14 cellular contexts compared by ENCODE assay signal in genomic region chr6:15473741-15474161, GRCh38.
DNase-seq lines count a peak whose midpoint lies in the region; ATAC-seq and TF ChIP-seq lines count a peak whose summit lies in the region.
"Had no signal": no experiment of that assay in that cellular context is flagged by ENCODE, and none has a peak within 500 bp of the region (broad histone marks: within the 10 kb centered on the region; RNA-seq: fewer than 3 reads in every experiment).

No MANE protein-coding gene starts in this region.

- no peak overlapping the region for H3K4me3 Mint-ChIP-seq in neural progenitor cell
- H3K4me3 Mint-ChIP-seq: H9; stimulated activated naive CD8-positive, alpha-beta T cell treated with anti-CD3 and anti-CD28 coated beads, Interleukin-15, Interleukin-2, amounts not matched to agents 100 ng/mL and 50 ng/mL, for 24 hours had no signal

- peaks cover 6% of the 10 kb centered on the region for H3K4me1 Mint-ChIP-seq in neural progenitor cell

- H3K36me3 Mint-ChIP-seq in neural progenitor cell, result peaks cover 40% of the 10 kb centered on the region

- H2AFZ ChIP-seq in neural progenitor cell (replicated peaks), result no peak overlapping the region

- H3K27me3 ChIP-seq in neural progenitor cell, result no peaks in the 10 kb centered on the region

- no peaks in the 10 kb centered on the region for H3K4me1 ChIP-seq in neural progenitor cell

- H3K79me2 ChIP-seq in neural progenitor cell (ENCODE audit: low read depth), result peaks cover 79% of the 10 kb centered on the region

- DNase-seq in LHCN-M2 (ENCODE audit: low read depth) (peak; percentile 79), cardiac fibroblast (ENCODE audit: low read depth in 2 of 2) (peak; percentile 82 to 86), iris pigment epithelial cell (ENCODE audit: low read depth) (peak; percentile 49), stromal cell of bone marrow (ENCODE audit: low read depth) (peak; percentile 86), neural progenitor cell (ENCODE audit: low spot score) (no peak)
- DNase-seq: activated effector memory CD4-positive, alpha-beta T cell treated with Interleukin-2 at 50 U/mL for 16 hours; DND-41; H9; NCI-H1105 treated with DMSO at 0.1 percent for 48 hours had no signal

- no peak overlapping the region for H3K4me2 ChIP-seq in neural progenitor cell

- H3K27ac ChIP-seq in neural progenitor cell, result no peak overlapping the region
- H3K27ac ChIP-seq: VCaP had no signal

- peaks cover 3% of the 10 kb centered on the region for H3K9me3 Mint-ChIP-seq in neural progenitor cell
- H3K9me3 Mint-ChIP-seq: H9; stimulated activated naive CD8-positive, alpha-beta T cell treated with anti-CD3 and anti-CD28 coated beads, Interleukin-15, Interleukin-2, amounts not matched to agents 100 ng/mL and 50 ng/mL, for 24 hours had no signal

- H3K9me3 ChIP-seq in neural progenitor cell (ENCODE audit: low read depth), result no peaks in the 10 kb centered on the region

- H3K27ac Mint-ChIP-seq in neural progenitor cell, result no peak overlapping the region
- H3K27ac Mint-ChIP-seq: H9; stimulated activated naive CD8-positive, alpha-beta T cell treated with anti-CD3 and anti-CD28 coated beads, Interleukin-15, Interleukin-2, amounts not matched to agents 100 ng/mL and 50 ng/mL, for 24 hours had no signal

- H3K9ac ChIP-seq in neural progenitor cell, result no peak overlapping the region

- H3F3A ChIP-seq in neural progenitor cell (ENCODE audit: low read depth), result no peaks in the 10 kb centered on the region

- TF ChIP-seq CTCF in cardiac fibroblast (IDR thresholded peaks at IDR 0.05; ENCODE audit: low read depth, low read length), result no peak
- no peak for TF ChIP-seq CTCF in neural progenitor cell (IDR thresholded peaks at IDR 0.05)

- H4K20me1 ChIP-seq in neural progenitor cell (ENCODE audit: low read depth), result peaks cover 18% of the 10 kb centered on the region

- peaks cover 3% of the 10 kb centered on the region for H3K36me3 ChIP-seq in neural progenitor cell

- H3K27me3 Mint-ChIP-seq in neural progenitor cell (ENCODE audit: insufficient read depth, low read depth), result peaks cover 5% of the 10 kb centered on the region
- H3K27me3 Mint-ChIP-seq: stimulated activated naive CD8-positive, alpha-beta T cell treated with anti-CD3 and anti-CD28 coated beads, Interleukin-15, Interleukin-2, amounts not matched to agents 100 ng/mL and 50 ng/mL, for 24 hours had no signal

- ATAC-seq in HG03280 (IDR thresholded peaks at IDR 0.05; ENCODE audit: unreplicated experiment), result no peak
- no peak for ATAC-seq in HG02759 (IDR thresholded peaks at IDR 0.05; ENCODE audit: unreplicated experiment)
- ATAC-seq in GM19455 (IDR thresholded peaks at IDR 0.05; ENCODE audit: unreplicated experiment), result no peak

- H3K4me3 ChIP-seq in cardiac fibroblast (replicated peaks in 1 of 2; ENCODE audit: low read depth in 2 of 2, low read length in 2 of 2) (no peak overlapping the region), neural progenitor cell (no peak overlapping the region)
